ENCODE assay signal across 12 cellular contexts in genomic region chr2:203815541-203815898, GRCh38. TPM values are rescaled to one million over a fixed set of nuclear protein-coding genes. Genes with fewer than 3 reads are reported as not detected.
A peak's percentile ranks its signal among the peaks of the same experiment; 100 is the strongest.
DNase-seq lines count a peak whose midpoint lies in the region; ATAC-seq, FAIRE-seq and TF ChIP-seq lines count a peak whose summit lies in the region.
"Had no signal": no experiment of that assay in that cellular context is flagged by ENCODE, and none has a peak within 500 bp of the region (broad histone marks: within the 10 kb centered on the region; RNA-seq: fewer than 3 reads in every experiment).

No MANE protein-coding gene starts in this region.

- no peak overlapping the region for H2BK12ac ChIP-seq in H1 (ENCODE audit: low read depth, low read length)

- H3K4me2 ChIP-seq in Loucy (ENCODE audit: low read depth, low read length, poor library complexity, severe bottlenecking) (no peak overlapping the region), H1 (ENCODE audit: insufficient read depth in 1 of 2, low read depth in 2 of 2, low read length in 2 of 2) (no peak overlapping the region), skeletal muscle satellite cell (ENCODE audit: low read length) (peak overlapping the region; percentile 1)

- no peaks in the 10 kb centered on the region for H3K79me1 ChIP-seq in H1 (ENCODE audit: low read depth, low read length)

- H4K91ac ChIP-seq in H1 (replicated peaks; ENCODE audit: insufficient read length, low read length): no peak overlapping the region

- H3K4ac ChIP-seq in H1 (replicated peaks; ENCODE audit: insufficient read length, low read depth, low read length): no peak overlapping the region

- no peak overlapping the region for H2BK120ac ChIP-seq in H1 (replicated peaks; ENCODE audit: low read depth, low read length)

- H3K14ac ChIP-seq in H1 (ENCODE audit: insufficient read length): no peak overlapping the region

- H3K4me1 ChIP-seq in Loucy (ENCODE audit: insufficient read depth, low read length, poor library complexity, severe bottlenecking) (peaks cover 18% of the 10 kb centered on the region), H1 (replicated peaks in 1 of 4; ENCODE audit: control insufficient read depth in 3 of 4, insufficient read depth in 4 of 4, low read length in 3 of 4) (no peaks in the 10 kb centered on the region), skeletal muscle satellite cell (ENCODE audit: control insufficient read depth, insufficient read depth, low read length) (peaks cover 45% of the 10 kb centered on the region), endodermal cell (ENCODE audit: control insufficient read depth, insufficient read depth, low read length) (no peaks in the 10 kb centered on the region)

- H3K79me2 ChIP-seq in Loucy (ENCODE audit: insufficient read depth, low read length) (no peaks in the 10 kb centered on the region), H1 (ENCODE audit: control insufficient read depth in 1 of 2, insufficient read depth in 2 of 2, low read length in 2 of 2) (no peaks in the 10 kb centered on the region)

- no peak for TF ChIP-seq CTCF in Loucy (conservative IDR thresholded peaks at IDR 0.05; ENCODE audit: low read length)
- TF ChIP-seq CTCF in H1 (IDR thresholded peaks at IDR 0.05; ENCODE audit: control extremely low read depth in 1 of 3, insufficient read depth in 1 of 3, low read depth in 1 of 3, low read length in 3 of 3): no peak
- TF ChIP-seq CTCF in endodermal cell (conservative IDR thresholded peaks at IDR 0.05): no peak

- H2BK15ac ChIP-seq in H1 (ENCODE audit: low read length): no peak overlapping the region

- H3K27me3 ChIP-seq in Loucy (ENCODE audit: insufficient read depth, low read length, poor library complexity, severe bottlenecking) (no peaks in the 10 kb centered on the region), H1 (replicated peaks in 1 of 4; ENCODE audit: control insufficient read depth in 3 of 4, extremely low read depth in 1 of 4, insufficient read depth in 3 of 4, low read length in 3 of 4) (no peaks in the 10 kb centered on the region), skeletal muscle satellite cell (ENCODE audit: control insufficient read depth, insufficient read depth, low read length) (no peaks in the 10 kb centered on the region), endodermal cell (ENCODE audit: control insufficient read depth, insufficient read depth, low read length, poor library complexity, severe bottlenecking) (peaks cover 32% of the 10 kb centered on the region)

- H4K8ac ChIP-seq in H1 (ENCODE audit: extremely low read depth, insufficient read depth, low read length): no peak overlapping the region

- no peak overlapping the region for H3K27ac ChIP-seq in H1 (ENCODE audit: low read depth, low read length)
- no peak overlapping the region for H3K27ac ChIP-seq in endodermal cell (ENCODE audit: low read depth, low read length)

- no peak for ATAC-seq in activated naive CD8-positive, alpha-beta T cell treated with anti-CD3 and anti-CD28 coated beads, Interleukin-2, amount 50 U/mL, for 24 hours

- WGBS in H1 (ENCODE audit: extremely low coverage in 1 of 2, insufficient coverage in 1 of 2, insufficient read length in 1 of 2, insufficient replicate concordance in 2 of 2, low coverage in 1 of 2, low lambda C conversion rate in 2 of 2, missing lambda C conversion rate in 1 of 2), 2 experiments: 29% methylated on average over 2 of the region's 2 CpGs; no CpG with 5 or more reads in 1 of the 2 experiments
- WGBS in endodermal cell (ENCODE audit: insufficient coverage in 1 of 2, insufficient read length in 1 of 2), 2 experiments: 14 to 20% methylated on average over 1 to 2 of the region's 2 CpGs

- CTCF ChIA-PET in H1 (lab: Charles Lee; ENCODE audit: partially characterized antibody): interaction anchor here (0.6 to 4.2 kb wide), 36 partner anchors 10 to 658 kb away, joined by 3 to 28 read pairs (median 5); partner anchors contain the start of gene CTLA4

- H3K9me3 Mint-ChIP-seq in activated naive CD8-positive, alpha-beta T cell (ENCODE audit: low read depth): no peaks in the 10 kb centered on the region
- H3K9me3 Mint-ChIP-seq in activated naive CD8-positive, alpha-beta T cell treated with anti-CD3 and anti-CD28 coated beads, Interleukin-2, amount 50 U/mL, for 24 hours: no peaks in the 10 kb centered on the region
- H3K9me3 Mint-ChIP-seq in endodermal cell: no peaks in the 10 kb centered on the region

- no peaks in the 10 kb centered on the region for H3K23me2 ChIP-seq in H1 (ENCODE audit: low read depth, low read length)

- H3K18ac ChIP-seq in H1 (ENCODE audit: extremely low read depth, low read length): no peak overlapping the region

- H3K36me3 ChIP-seq in Loucy (ENCODE audit: insufficient read depth, low read length) (no peaks in the 10 kb centered on the region), H1 (ENCODE audit: control insufficient read depth in 2 of 4, insufficient read depth in 4 of 4, low read length in 3 of 4) (no peaks in the 10 kb centered on the region), skeletal muscle satellite cell (ENCODE audit: insufficient read depth, low read length) (no peaks in the 10 kb centered on the region), endodermal cell (ENCODE audit: control insufficient read depth, insufficient read depth, low read length) (no peaks in the 10 kb centered on the region)

- H3K9me3 ChIP-seq in Loucy (ENCODE audit: insufficient read depth, low read depth, low read length) (no peaks in the 10 kb centered on the region), H1 (ENCODE audit: insufficient read depth in 2 of 2, low read depth in 1 of 2, low read length in 1 of 2) (no peaks in the 10 kb centered on the region), skeletal muscle satellite cell (replicated peaks; ENCODE audit: low read length) (no peaks in the 10 kb centered on the region), endodermal cell (ENCODE audit: control insufficient read depth, low read length) (no peaks in the 10 kb centered on the region)

- H4K20me1 ChIP-seq in Loucy (ENCODE audit: insufficient read depth, low read length, poor library complexity, severe bottlenecking) (no peaks in the 10 kb centered on the region), H1 (replicated peaks in 1 of 2; ENCODE audit: control insufficient read depth in 1 of 2, insufficient read depth in 2 of 2, low read length in 2 of 2) (no peaks in the 10 kb centered on the region)

- H3K4me3 ChIP-seq in Loucy (ENCODE audit: low read length, poor library complexity, severe bottlenecking) (no peak overlapping the region), H1 (ENCODE audit: extremely low read depth in 1 of 4, insufficient read depth in 2 of 4, low read depth in 3 of 4, low read length in 4 of 4) (no peak overlapping the region), skeletal muscle satellite cell (ENCODE audit: low read length) (no peak overlapping the region), endodermal cell (ENCODE audit: low read length) (no peak overlapping the region)

- peak overlapping the region; percentile 3; the same call in 1 of the 2 replicates for H2AFZ ChIP-seq in Loucy (ENCODE audit: low read length)
- H2AFZ ChIP-seq in H1 (ENCODE audit: low read length): peak overlapping the region; percentile 74

- no peak overlapping the region for H3K56ac ChIP-seq in H1 (replicated peaks; ENCODE audit: insufficient read length, low read depth, low read length)

- no peak for TF ChIP-seq EP300 in H1 (IDR thresholded peaks at IDR 0.05; ENCODE audit: borderline replicate concordance in 1 of 2, low read depth in 2 of 2, low read length in 2 of 2)

- H2BK5ac ChIP-seq in H1 (ENCODE audit: low read depth, low read length): no peak overlapping the region

- no peak for DNase-seq in activated naive CD8-positive, alpha-beta T cell treated with anti-CD3 and anti-CD28 coated beads, Interleukin-2, amount 50 U/mL, for 24 hours
- DNase-seq in H1 (ENCODE audit: low read depth in 1 of 2, low spot score in 2 of 2) (no peak), COLO668 (lab: John Stamatoyannopoulos, UW; ENCODE audit: unreplicated experiment) (no peak), dedifferentiated amniotic fluid mesenchymal stem cell (ENCODE audit: extremely low spot score) (no peak), endodermal cell (no peak)
- DNase-seq: activated gamma-delta T cell had no signal

- H3K36me3 Mint-ChIP-seq in activated naive CD8-positive, alpha-beta T cell: no peaks in the 10 kb centered on the region
- no peaks in the 10 kb centered on the region for H3K36me3 Mint-ChIP-seq in activated naive CD8-positive, alpha-beta T cell treated with anti-CD3 and anti-CD28 coated beads, Interleukin-2, amount 50 U/mL, for 24 hours (ENCODE audit: low read depth)
- H3K36me3 Mint-ChIP-seq in endodermal cell (ENCODE audit: low read depth): no peaks in the 10 kb centered on the region

- H3K23ac ChIP-seq in H1 (ENCODE audit: insufficient read length): no peak overlapping the region

- H3K27ac Mint-ChIP-seq in activated naive CD8-positive, alpha-beta T cell: peak overlapping the region; percentile 94
- no peak overlapping the region for H3K27ac Mint-ChIP-seq in activated naive CD8-positive, alpha-beta T cell treated with anti-CD3 and anti-CD28 coated beads, Interleukin-2, amount 50 U/mL, for 24 hours
- no peak overlapping the region for H3K27ac Mint-ChIP-seq in endodermal cell

- TF ChIP-seq RAD21 in H1 (IDR thresholded peaks at IDR 0.05 in 1 of 2, conservative IDR thresholded peaks at IDR 0.05 in 1 of 2; ENCODE audit: low read depth in 2 of 2, low read length in 2 of 2): no peak

- H3K9me2 ChIP-seq in Loucy (replicated peaks; ENCODE audit: low read depth, low read length): no peaks in the 10 kb centered on the region

- no peaks in the 10 kb centered on the region for H3F3A ChIP-seq in Loucy (ENCODE audit: low read depth)

- POLR2A ChIA-PET in H1 (lab: Charles Lee; ENCODE audit: partially characterized antibody): no interaction called here

- H3K4me3 Mint-ChIP-seq in activated naive CD8-positive, alpha-beta T cell: peak overlapping the region; percentile 80
- H3K4me3 Mint-ChIP-seq in activated naive CD8-positive, alpha-beta T cell treated with anti-CD3 and anti-CD28 coated beads, Interleukin-2, amount 50 U/mL, for 24 hours: no peak overlapping the region
- no peak overlapping the region for H3K4me3 Mint-ChIP-seq in endodermal cell

- no peak overlapping the region for H3K9ac ChIP-seq in Loucy (ENCODE audit: low read depth, low read length, poor library complexity, severe bottlenecking)
- H3K9ac ChIP-seq in H1 (replicated peaks in 1 of 4; ENCODE audit: extremely low read depth in 1 of 4, low read depth in 3 of 4, low read length in 3 of 4): no peak overlapping the region
- H3K9ac ChIP-seq in skeletal muscle satellite cell (ENCODE audit: low read depth, low read length): peak overlapping the region; percentile 44
- no peak overlapping the region for H3K9ac ChIP-seq in endodermal cell (ENCODE audit: extremely low read depth, low read length, poor library complexity, severe bottlenecking)

- no peak for FAIRE-seq in H1 (lab: Jason Lieb, UNC)

- no peaks in the 10 kb centered on the region for H3K27me3 Mint-ChIP-seq in activated naive CD8-positive, alpha-beta T cell
- H3K27me3 Mint-ChIP-seq in activated naive CD8-positive, alpha-beta T cell treated with anti-CD3 and anti-CD28 coated beads, Interleukin-2, amount 50 U/mL, for 24 hours: peaks cover 12% of the 10 kb centered on the region
- peaks cover 38% of the 10 kb centered on the region for H3K27me3 Mint-ChIP-seq in endodermal cell (ENCODE audit: insufficient read depth)

- no peak overlapping the region for H4K5ac ChIP-seq in H1 (ENCODE audit: insufficient read length, low read depth, low read length)

- TF ChIP-seq POLR2A in H1 (IDR thresholded peaks at IDR 0.05; ENCODE audit: control extremely low read depth in 1 of 2, low read depth in 2 of 2, low read length in 2 of 2): no peak

- no peak overlapping the region for H2AK5ac ChIP-seq in H1 (ENCODE audit: low read depth, low read length)

- H3K4me1 Mint-ChIP-seq in activated naive CD8-positive, alpha-beta T cell (ENCODE audit: low read depth): peaks cover 49% of the 10 kb centered on the region
- peaks cover 57% of the 10 kb centered on the region for H3K4me1 Mint-ChIP-seq in activated naive CD8-positive, alpha-beta T cell treated with anti-CD3 and anti-CD28 coated beads, Interleukin-2, amount 50 U/mL, for 24 hours
- peaks cover 14% of the 10 kb centered on the region for H3K4me1 Mint-ChIP-seq in endodermal cell

- no peak overlapping the region for H2BK20ac ChIP-seq in H1 (ENCODE audit: low read length)

RNA-seq across cellular contexts. Expression of gene CTLA4, which starts 52.1 kb away (rescaled TPM):
- total RNA-seq in H1 (2021; fragmentation: NEBNext Ultra II Directional; extraction: Animal tissue kit (Norgen Biotek cat#: 25700)): not detected in 2 replicates
- not detected in 2 replicates for polyA plus RNA-seq in H1 (2011; rRNA removed)
- polyA plus RNA-seq in H1 (2011; cell fraction: cytosol; rRNA removed): not detected
- polyA plus RNA-seq in H1 (2011; cell fraction: nucleus; rRNA removed): not detected
- polyA plus RNA-seq in H1 (2012, experiment 1 of 2): not detected in 4 replicates
- polyA plus RNA-seq in H1 (2012, experiment 2 of 2): not detected
- not detected for polyA plus RNA-seq in H1 (2013, experiment 1 of 2)
- not detected for polyA plus RNA-seq in H1 (2013, experiment 2 of 2)
- not detected in 2 replicates for polyA minus RNA-seq in H1 (2011; rRNA and poly(A)+ RNA removed)
- polyA minus RNA-seq in H1 (2011; cell fraction: cytosol; rRNA and poly(A)+ RNA removed): not detected
- not detected for polyA minus RNA-seq in H1 (2011; cell fraction: nucleus; rRNA and poly(A)+ RNA removed)
- not detected in 2 replicates for total RNA-seq in skeletal muscle satellite cell (2012; rRNA removed)
- total RNA-seq in endodermal cell: not detected
- not detected for polyA plus RNA-seq in endodermal cell (2013, experiment 1 of 2)
- polyA plus RNA-seq in endodermal cell (2013, experiment 2 of 2): not detected
- total RNA-seq: fibroblast of villous mesenchyme, H4, HT1080 had no signal
